Comparison of ENCODE assay signal across 10 cellular contexts in the genomic region with DNA sequence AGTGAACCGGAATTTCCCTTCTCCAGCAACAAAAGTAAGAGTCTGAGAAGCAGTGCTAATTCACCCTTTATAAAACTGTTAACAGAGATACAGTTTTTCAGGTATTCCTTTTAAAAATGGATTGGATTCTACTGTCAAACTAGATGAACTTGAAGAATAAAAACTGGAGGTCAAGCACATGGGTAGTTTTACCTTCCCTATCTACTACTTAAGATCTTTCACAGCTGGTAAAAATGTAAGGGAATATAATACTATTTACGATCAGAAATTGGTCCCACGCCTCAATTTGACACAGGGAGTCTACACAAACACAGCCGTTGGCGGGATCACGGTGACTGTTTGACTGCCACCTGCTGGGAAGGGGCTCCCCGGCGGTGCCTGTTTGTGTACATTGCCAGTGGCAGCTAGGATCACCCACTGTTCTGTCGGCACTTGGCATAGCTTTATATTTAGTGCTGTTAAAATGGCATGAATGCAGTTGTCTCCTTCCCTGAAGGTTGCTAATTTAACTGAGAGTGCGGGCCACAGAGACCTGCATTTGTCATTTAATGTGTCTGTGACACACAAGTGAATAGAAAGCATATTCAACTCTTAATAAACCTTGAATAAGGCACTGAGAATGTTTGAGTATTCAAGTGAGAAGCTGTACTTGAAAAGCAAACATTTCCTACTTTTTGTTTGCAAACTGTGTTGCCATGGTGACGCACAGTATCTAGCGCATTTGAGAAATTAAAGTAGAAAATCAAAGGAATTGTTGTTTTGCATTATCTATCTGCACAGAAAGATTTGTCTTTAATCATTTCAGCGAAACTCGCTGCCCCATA. TPM values are rescaled to one million over a fixed set of nuclear protein-coding genes. Genes with fewer than 3 reads are reported as not detected.
A peak's percentile ranks its signal among the peaks of the same experiment; 100 is the strongest.
DNase-seq lines count a peak whose midpoint lies in the region; ATAC-seq and TF ChIP-seq lines count a peak whose summit lies in the region.
"Had no signal": no experiment of that assay in that cellular context is flagged by ENCODE, and none has a peak within 500 bp of the region (broad histone marks: within the 10 kb centered on the region; RNA-seq: fewer than 3 reads in every experiment).

No MANE protein-coding gene starts in this region.

- DNase-seq in NCI-H1694 (lab: John Stamatoyannopoulos, UW), result peak; percentile 15
- DNase-seq in NCI-H1694 treated with DMSO at 0.1 percent for 48 hours (lab: John Stamatoyannopoulos, UW), result no peak
- DNase-seq in NCI-H2227 treated with DMSO at 0.1 percent for 48 hours (lab: John Stamatoyannopoulos, UW), result peak; percentile 83
- DNase-seq in fibroblast of mammary gland (ENCODE audit: low read depth), result peak; percentile 6
- DNase-seq in retinal pigment epithelial cell (ENCODE audit: low read depth), result no peak
- no peak for DNase-seq in glomerular visceral epithelial cell (ENCODE audit: extremely low spot score)
- DNase-seq in T-helper 17 cell, result no peak
- DNase-seq: SIG-M5 had no signal

- TF ChIP-seq CTCF in fibroblast of mammary gland (conservative IDR thresholded peaks at IDR 0.05; ENCODE audit: control insufficient read depth, insufficient read depth, low read depth, low read length) (no peak), retinal pigment epithelial cell (conservative IDR thresholded peaks at IDR 0.05; ENCODE audit: low read depth, low read length) (peak; percentile 19)

- no peak overlapping the region for H3K27ac Mint-ChIP-seq in T-helper 17 cell

- H3K4me3 ChIP-seq in fibroblast of mammary gland (ENCODE audit: control insufficient read depth, low read depth, low read length), result no peak overlapping the region
- no peak overlapping the region for H3K4me3 ChIP-seq in retinal pigment epithelial cell (ENCODE audit: low read length)
- H3K4me3 ChIP-seq: skin epidermis had no signal

- H3K9me3 ChIP-seq in T-helper 17 cell (ENCODE audit: control insufficient read depth, low read length, poor library complexity, severe bottlenecking), result no peaks in the 10 kb centered on the region

- H3K4me1 Mint-ChIP-seq in T-helper 17 cell, result peaks cover 3% of the 10 kb centered on the region

- H3K27me3 Mint-ChIP-seq in T-helper 17 cell, result no peaks in the 10 kb centered on the region

- ATAC-seq in T-helper 17 cell (no peak), HG03457 (IDR thresholded peaks at IDR 0.05; ENCODE audit: unreplicated experiment) (no peak)

- no peaks in the 10 kb centered on the region for H3K36me3 Mint-ChIP-seq in T-helper 17 cell (ENCODE audit: low read depth)

- no peak overlapping the region for H3K4me3 Mint-ChIP-seq in T-helper 17 cell

RNA-seq across cellular contexts. Expression of gene ABCG8, which starts 59.6 kb away (rescaled TPM):
- total RNA-seq in T-helper 17 cell, result not detected

RNA-seq across cellular contexts. Expression of gene ABCG5, which starts 59.7 kb away (rescaled TPM):
- total RNA-seq in T-helper 17 cell, result not detected

Comparison
In these comparisons a context has a peak if more than half of its experiments do, and no peak if none do; other contexts are left out.
1. DNase-seq: peak in NCI-H1694 (single experiment), NCI-H2227 treated with DMSO at 0.1 percent for 48 hours (single experiment) and fibroblast of mammary gland (single experiment); none in NCI-H1694 treated with DMSO at 0.1 percent for 48 hours (single experiment), retinal pigment epithelial cell (single experiment), glomerular visceral epithelial cell (single experiment) and T-helper 17 cell (0 of 3).